ENCODE assay signal across 8 cellular contexts in genomic region chr19:47230921-47231214, GRCh38. TPM values are rescaled to one million over a fixed set of nuclear protein-coding genes. Genes with fewer than 3 reads are reported as not detected.
A peak's percentile ranks its signal among the peaks of the same experiment; 100 is the strongest.
DNase-seq lines count a peak whose midpoint lies in the region; ATAC-seq, FAIRE-seq and TF ChIP-seq lines count a peak whose summit lies in the region.

Gene BBC3, minus strand, starts transcription at chr19:47231199. Its CDS starts 2,768 bp downstream, at chr19:47228431.

- TF ChIP-seq CTCF in GM06990 (IDR thresholded peaks at IDR 0.05; ENCODE audit: insufficient read depth, low read length, poor library complexity, severe bottlenecking) (no peak), PC-9 (conservative IDR thresholded peaks at IDR 0.05) (no peak), pancreas (IDR thresholded peaks at IDR 0.05) (no peak), omental fat pad (IDR thresholded peaks at IDR 0.05) (no peak)

- CTCF ChIA-PET in PC-9 (lab: Charles Lee) = no interaction called here

- no peak for ATAC-seq in pancreas
- ATAC-seq in omental fat pad (ENCODE audit: low FRiP score) = no peak

- BruUV-seq in PC-9 (replicated peaks; lab: Mats Ljungman, UMichigan) = no TSS peak

- H3K27me3 ChIP-seq in GM06990 (replicated peaks; ENCODE audit: control insufficient read depth, insufficient read depth, low read length) (no peaks in the 10 kb centered on the region), PC-9 (ENCODE audit: insufficient read depth, low read depth) (no peaks in the 10 kb centered on the region), pancreas (no peaks in the 10 kb centered on the region)

- H3F3A ChIP-seq in PC-9 (ENCODE audit: insufficient read depth, low read depth) = peaks cover 57% of the 10 kb centered on the region

- H3K4me1 ChIP-seq in PC-9 (replicated peaks; ENCODE audit: insufficient read depth) (peaks cover 52% of the 10 kb centered on the region), pancreas (peaks cover 0 to 21% (median 14%) of the 10 kb centered on the region in 3 donors)

- DNase-seq in GM06990 (ENCODE audit: extremely low read depth, insufficient read length) (no peak), PC-9 (no peak), epithelial cell of prostate (ENCODE audit: low read depth, low spot score) (no peak), pancreas (no peak), germinal center (ENCODE audit: low spot score) (no peak), superior temporal gyrus (ENCODE audit: extremely low spot score) (no peak), AG08396 (ENCODE audit: low spot score) (no peak), omental fat pad (ENCODE audit: low spot score) (no peak)

- H2AFZ ChIP-seq in PC-9 = peak within 1 kb of the TSS; percentile 87

- H3K4me3 ChIP-seq in GM06990 (replicated peaks; ENCODE audit: low read depth, low read length) (peak within 1 kb of the TSS; percentile 88), PC-9 (peak within 1 kb of the TSS; percentile 99), pancreas (peak within 1 kb of the TSS; percentile 89 to 99 (median 98))

- H3K9me3 ChIP-seq in PC-9 (ENCODE audit: insufficient read depth, low read depth) = no peaks in the 10 kb centered on the region
- no peaks in the 10 kb centered on the region for H3K9me3 ChIP-seq in pancreas

- H3K27ac ChIP-seq in PC-9 (0 out of 2 replicates have a peak within 1 kb of the TSS, but pooled peaks have one; percentile 68), epithelial cell of prostate (peak within 1 kb of the TSS; percentile 94), pancreas (peak within 1 kb of the TSS; percentile 80 to 97 (median 86))

- H4K20me1 ChIP-seq in PC-9 (ENCODE audit: insufficient read depth) = peaks cover 18% of the 10 kb centered on the region

- POLR2A ChIA-PET in PC-9 (lab: Charles Lee; ENCODE audit: unreplicated experiment) = no interaction called here

- WGBS in pancreas, 2 donors = 0 to 1% methylated on average over 1 to 43 of the region's 43 CpGs

- peaks cover 18% of the 10 kb centered on the region for H3K79me2 ChIP-seq in PC-9 (ENCODE audit: low read depth)

- peak within 1 kb of the TSS; percentile 93 for H3K4me2 ChIP-seq in PC-9

- no peaks in the 10 kb centered on the region for H3K9me2 ChIP-seq in PC-9 (ENCODE audit: insufficient read depth)

- H3K36me3 ChIP-seq in GM06990 (ENCODE audit: control insufficient read depth, insufficient read depth, low read length) (peaks cover 3% of the 10 kb centered on the region; the same call in 1 of the 2 replicates), PC-9 (ENCODE audit: low read depth) (no peaks in the 10 kb centered on the region), pancreas (no peaks in the 10 kb centered on the region)

- intact Hi-C loops in PC-9 (cut with micrococcal nuclease; ENCODE audit: unreplicated experiment) (no loop called here), pancreas (cut with DNase I) (no loop called here)

- no peak for FAIRE-seq in pancreas (lab: Jason Lieb, UNC)

RNA-seq across cellular contexts. Expression of gene BBC3, which starts in this region (rescaled TPM):
- total RNA-seq in PC-9 (2021) (18.3 and 18.8 TPM in 2 replicates), pancreas (10 to 100 TPM in 3 of 6 donors, 1 to 10 TPM in 3; 6.8 to 19.4 (median 9.2) TPM), omental fat pad (1 to 10 TPM; 1.0 to 9.1 (median 1.8) TPM)
- polyA plus RNA-seq in pancreas = 10 to 100 TPM in 1 of 2 donors, 1 to 10 TPM in 1; 5.5 to 11.3 TPM
